ENCODE assay signal across 8 cellular contexts in genomic region chr10:45000764-45001381, GRCh38. TPM values are rescaled to one million over a fixed set of nuclear protein-coding genes. Genes with fewer than 3 reads are reported as not detected.
DNase-seq lines count a peak whose midpoint lies in the region; ATAC-seq lines count a peak whose summit lies in the region.

ZNF22 (plus strand) TSS chr10:45000923; CDS start chr10:45003369, 2,446 bp downstream.

- no peaks in the 10 kb centered on the region for H3K27me3 ChIP-seq in endocrine pancreas (ENCODE audit: control insufficient read depth, insufficient read depth, low read length)

- H3K36me3 ChIP-seq in endocrine pancreas (ENCODE audit: control insufficient read depth, insufficient read depth, low read length) (no peaks in the 10 kb centered on the region), mesodermal cell (ENCODE audit: control insufficient read depth, insufficient read depth, low read length) (peaks cover 28% of the 10 kb centered on the region)

- peak within 1 kb of the TSS; percentile 44 for H3K9ac ChIP-seq in endocrine pancreas (ENCODE audit: control insufficient read depth, insufficient read depth, low read length)

- H3K4me1 ChIP-seq in endocrine pancreas (ENCODE audit: control insufficient read depth, insufficient read depth, low read length) (peaks cover 10% of the 10 kb centered on the region), mesodermal cell (ENCODE audit: control insufficient read depth, insufficient read depth, low read length, poor library complexity, severe bottlenecking) (peaks cover 6% of the 10 kb centered on the region)

- CTCF ChIA-PET in activated CD8-positive, alpha-beta memory T cell treated with anti-CD3 and anti-CD28 coated beads for 36 hours (lab: Charles Lee): no interaction called here

- DNase-seq in ACHN (peak; percentile 51), NCI-H446 (lab: John Stamatoyannopoulos, UW) (peak; percentile 3 to 69)
- DNase-seq in stimulated activated CD8-positive, alpha-beta memory T cell treated with anti-CD3 and anti-CD28 coated beads, Interleukin-2, amount 100 ng/mL, for 48 hours (ENCODE audit: low read depth in 2 of 2): peak; percentile 64 to 67

- POLR2A ChIA-PET in activated CD8-positive, alpha-beta memory T cell treated with anti-CD3 and anti-CD28 coated beads for 36 hours (lab: Charles Lee): no interaction called here

- in situ Hi-C loops in ACHN (cut with HindIII; ENCODE audit: low pct_ligation_motif_present, low pct_unique_long_range_greater_than_20kb, low sequenced_read_pairs): no loop called here

- no peaks in the 10 kb centered on the region for H3K9me3 ChIP-seq in endocrine pancreas (ENCODE audit: control insufficient read depth, low read length)
- peaks cover 15% of the 10 kb centered on the region for H3K9me3 ChIP-seq in mesodermal cell (ENCODE audit: control insufficient read depth, low read length)

- peak; percentile 50 for ATAC-seq in GM18519 (IDR thresholded peaks at IDR 0.05; ENCODE audit: low FRiP score, unreplicated experiment)
- ATAC-seq in HG03039 (IDR thresholded peaks at IDR 0.05; ENCODE audit: unreplicated experiment): peak; percentile 75

- 5 to 6% methylated on average over 26 to 54 of the region's 79 CpGs for WGBS in mesodermal cell (ENCODE audit: insufficient coverage in 2 of 2), 2 experiments

- H3K27ac ChIP-seq in mesodermal cell (ENCODE audit: low read depth, low read length, severe bottlenecking): peak within 1 kb of the TSS; percentile 77

- H3K4me3 ChIP-seq in endocrine pancreas (ENCODE audit: control insufficient read depth, insufficient read depth, low read length): peak within 1 kb of the TSS; percentile 89
- H3K4me3 ChIP-seq in mesodermal cell (ENCODE audit: extremely low read depth, insufficient read depth, low read length, poor library complexity, severe bottlenecking): peak within 1 kb of the TSS; percentile 52

RNA-seq across cellular contexts. Expression of gene ZNF22, which starts in this region (rescaled TPM):
- total RNA-seq in activated CD8-positive, alpha-beta memory T cell treated with anti-CD3 and anti-CD28 coated beads for 36 hours: 10 to 100 TPM; 34.2 to 36.7 TPM
- 44.1 TPM for polyA plus RNA-seq in mesodermal cell (2013, experiment 1 of 2)
- 45.5 TPM for polyA plus RNA-seq in mesodermal cell (2013, experiment 2 of 2)

Comparison
In these comparisons a context has a peak if more than half of its experiments do, and no peak if none do; other contexts are left out.
1. Peak in every context shown above with its lines: DNase-seq, ATAC-seq, H3K4me3 ChIP-seq and H3K27ac ChIP-seq.